8 cellular contexts compared by ENCODE assay signal in the genomic region with DNA sequence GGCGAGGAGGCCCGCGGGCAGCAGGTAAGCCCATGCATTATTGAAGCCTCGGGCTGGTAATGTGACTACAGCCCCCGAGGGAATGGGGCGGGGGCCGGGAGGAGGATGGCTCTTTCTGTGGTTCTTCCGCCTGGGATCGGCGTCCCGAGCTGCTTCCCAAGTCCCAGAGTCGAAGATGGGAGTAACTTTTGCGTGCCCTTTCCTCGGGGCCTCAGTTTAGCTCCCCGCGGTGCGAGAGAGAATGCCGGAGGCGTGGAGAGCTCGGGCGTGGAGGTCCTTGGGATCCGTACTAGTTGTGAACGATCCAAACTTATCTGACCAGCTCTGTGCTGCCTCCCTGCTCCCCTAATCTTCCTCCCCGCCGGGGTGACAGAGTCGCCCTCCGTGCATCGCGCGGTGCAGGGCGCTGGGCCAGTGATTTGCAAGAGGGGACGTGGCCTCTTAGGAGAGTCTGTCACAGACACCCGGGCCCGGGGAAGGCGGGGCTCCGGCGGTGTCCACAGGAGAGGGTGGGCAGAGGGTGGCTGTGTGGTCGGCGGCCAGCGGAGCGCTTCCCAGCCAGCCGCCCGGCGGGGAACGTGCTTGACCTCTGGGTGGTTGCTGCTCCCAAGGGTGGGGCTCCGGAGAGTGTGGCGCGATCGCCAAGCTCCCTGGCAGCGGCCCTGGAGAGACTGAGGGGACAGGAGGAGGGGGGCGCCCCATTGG. TPM values are rescaled to one million over a fixed set of nuclear protein-coding genes. Genes with fewer than 3 reads are reported as not detected.
DNase-seq lines count a peak whose midpoint lies in the region; ATAC-seq and TF ChIP-seq lines count a peak whose summit lies in the region.

No MANE protein-coding gene starts in this region.

- H3K9me3 ChIP-seq in HEK293 (ENCODE audit: control insufficient read depth, insufficient read depth, low read depth, low read length) (no peaks in the 10 kb centered on the region), upper lobe of left lung (no peaks in the 10 kb centered on the region)
- H3K9me3 ChIP-seq in naive thymus-derived CD4-positive, alpha-beta T cell (ENCODE audit: control insufficient read depth in 2 of 3, low read length in 3 of 3): no peaks in the 10 kb centered on the region

- H3K4me1 ChIP-seq in HEK293 (ENCODE audit: control insufficient read depth, insufficient read depth, low read length) (peaks cover 9% of the 10 kb centered on the region; the same call in 1 of the 2 replicates), upper lobe of left lung (peaks cover 3 to 29% (median 16%) of the 10 kb centered on the region in 4 donors)
- H3K4me1 ChIP-seq in naive thymus-derived CD4-positive, alpha-beta T cell (ENCODE audit: control insufficient read depth in 2 of 2, insufficient read depth in 2 of 2, low read length in 2 of 2): peaks cover 10 to 17% of the 10 kb centered on the region in 2 donors

- H3K4me3 Mint-ChIP-seq in naive thymus-derived CD4-positive, alpha-beta T cell: peak overlapping the region; percentile 76 to 96 (median 92)

- ATAC-seq in naive thymus-derived CD4-positive, alpha-beta T cell: peak; percentile 64
- peak; percentile 67 to 85 for ATAC-seq in upper lobe of left lung (ENCODE audit: low FRiP score in 2 of 2)

- DNase-seq in NOMO-1 treated with DMSO at 0.1 percent for 48 hours (lab: John Stamatoyannopoulos, UW; ENCODE audit: unreplicated experiment): peak; percentile 41
- DNase-seq in activated effector memory CD4-positive, alpha-beta T cell treated with Interleukin-2 at 50 U/mL for 16 hours: peak; percentile 14
- peak; percentile 54 for DNase-seq in fibroblast of the aortic adventitia (ENCODE audit: low read depth)
- DNase-seq in naive thymus-derived CD4-positive, alpha-beta T cell: peak; percentile 2 to 46 (median 27)
- peak; percentile 92 to 94 for DNase-seq in upper lobe of left lung
- DNase-seq in epidermal melanocyte (ENCODE audit: insufficient read length, low spot score): no peak

- 0 to 2% methylated on average over 11 to 51 of the region's 51 CpGs for WGBS in upper lobe of left lung, 2 donors

- peak overlapping the region in 5 of 9 donors; percentile 22 to 73 (median 60) for H3K27ac Mint-ChIP-seq in naive thymus-derived CD4-positive, alpha-beta T cell

- peaks cover 0 to 4% (median 0%) of the 10 kb centered on the region in 5 donors for H3K36me3 Mint-ChIP-seq in naive thymus-derived CD4-positive, alpha-beta T cell

- peak overlapping the region; percentile 99 for H3K27ac ChIP-seq in HEK293 (ENCODE audit: extremely low read depth, low read depth, low read length)
- H3K27ac ChIP-seq in naive thymus-derived CD4-positive, alpha-beta T cell (ENCODE audit: low read depth, low read length): no peak overlapping the region
- H3K27ac ChIP-seq in upper lobe of left lung: peak overlapping the region; percentile 95 to 96 (median 96)

- peaks cover 0 to 2% (median 0%) of the 10 kb centered on the region in 11 donors for H3K9me3 Mint-ChIP-seq in naive thymus-derived CD4-positive, alpha-beta T cell

- intact Hi-C loops in naive thymus-derived CD4-positive, alpha-beta T cell (cut with micrococcal nuclease): loop anchor here (1.0 to 5.0 kb wide), 10 partner anchors 21 to 197 kb away; partner anchors contain the start of genes SF3B5 (in 1 of the 2) and STX11 (in 1 of the 2)

- H3K27me3 Mint-ChIP-seq in naive thymus-derived CD4-positive, alpha-beta T cell: peaks cover 4 to 46% (median 18%) of the 10 kb centered on the region in 5 donors

- H3K4me3 ChIP-seq in GM08714 (ENCODE audit: low read length) (peak overlapping the region; percentile 93), HEK293 (ENCODE audit: low read depth, low read length) (peak overlapping the region; percentile 86), fibroblast of the aortic adventitia (ENCODE audit: low read depth, low read length) (peak overlapping the region; percentile 87), upper lobe of left lung (peak overlapping the region; percentile 76 to 95 (median 82))
- H3K4me3 ChIP-seq in naive thymus-derived CD4-positive, alpha-beta T cell (ENCODE audit: low read length): peak overlapping the region; percentile 85

- POLR2A ChIA-PET in HEK293 (lab: Yijun Ruan, JAX): interaction anchor here (0.7 to 2.4 kb wide), 12 partner anchors 17 to 222 kb away, joined by 3 to 28 read pairs (median 3); no protein-coding TSS in a partner anchor
- POLR2A ChIA-PET in naive thymus-derived CD4-positive, alpha-beta T cell (lab: Charles Lee): interaction anchor here (0.5 to 0.7 kb wide), 2 partner anchors 74 to 282 kb away, joined by 3 read pairs; no protein-coding TSS in a partner anchor

- TF ChIP-seq POLR2A in upper lobe of left lung (IDR thresholded peaks at IDR 0.05): peak in 1 of 4 donors; percentile 71

- peaks cover 12 to 25% (median 15%) of the 10 kb centered on the region in 7 donors for H3K4me1 Mint-ChIP-seq in naive thymus-derived CD4-positive, alpha-beta T cell

- TF ChIP-seq CTCF in HEK293 (tag by site-specific recombination; IDR thresholded peaks at IDR 0.05): peak; percentile 7; the same call in 1 of the 2 replicates
- no peak for TF ChIP-seq CTCF in fibroblast of the aortic adventitia (IDR thresholded peaks at IDR 0.05; ENCODE audit: insufficient read depth, low read length)
- TF ChIP-seq CTCF in upper lobe of left lung (IDR thresholded peaks at IDR 0.05): peak in 2 of 6 experiments; percentile 5 to 6

- H3K36me3 ChIP-seq in HEK293 (ENCODE audit: control insufficient read depth in 2 of 2, insufficient read depth in 1 of 2, low read length in 2 of 2) (no peaks in the 10 kb centered on the region; a peak in 1 of 3 replicates), upper lobe of left lung (no peaks in the 10 kb centered on the region)
- H3K36me3 ChIP-seq in naive thymus-derived CD4-positive, alpha-beta T cell (ENCODE audit: control insufficient read depth in 2 of 3, insufficient read depth in 3 of 3, low read length in 3 of 3): peaks cover 0 to 5% (median 0%) of the 10 kb centered on the region in 3 experiments

- CTCF ChIA-PET in HEK293 (lab: Yijun Ruan, JAX): interaction anchor here (0.9 to 1.8 kb wide), 9 partner anchors 12 to 196 kb away, joined by 3 to 5 read pairs (median 3); no protein-coding TSS in a partner anchor
- CTCF ChIA-PET in naive thymus-derived CD4-positive, alpha-beta T cell (lab: Charles Lee): interaction anchor here (0.7 kb wide), 1 partner anchor 56 kb away, joined by 4 read pairs; no protein-coding TSS in a partner anchor

- H3K27me3 ChIP-seq in naive thymus-derived CD4-positive, alpha-beta T cell (ENCODE audit: control insufficient read depth in 2 of 2, insufficient read depth in 2 of 2, low read length in 2 of 2): no peaks in the 10 kb centered on the region
- no peaks in the 10 kb centered on the region for H3K27me3 ChIP-seq in upper lobe of left lung

- TF ChIP-seq EP300 in upper lobe of left lung (IDR thresholded peaks at IDR 0.05): peak in 1 of 4 donors; percentile 43

TF ChIP-seq in HEK293, 187 proteins besides CTCF, POLR2A, EP300 and RAD21 (continues in another document):
- TF ChIP-seq KLF7 (tag by site-specific recombination; IDR thresholded peaks at IDR 0.05; ENCODE audit: borderline replicate concordance): peak; percentile 36; the same call in 1 of the 2 replicates
- no peak for TF ChIP-seq TCF7L2 (IDR thresholded peaks at IDR 0.05; ENCODE audit: borderline replicate concordance, low read depth, low read length)
- TF ChIP-seq ZBTB6 (tag by site-specific recombination; IDR thresholded peaks at IDR 0.05): 0 out of 2 replicates have a peak, but pooled peaks have one; percentile 24

RNA-seq across cellular contexts. Expression of gene UTRN, which starts 0.8 kb away (rescaled TPM):
- 211 and 281 TPM in 2 replicates for total RNA-seq in fibroblast of the aortic adventitia (ENCODE audit: low replicate concordance)
- 100 to 1,000 TPM; 148 to 280 (median 153) TPM for total RNA-seq in naive thymus-derived CD4-positive, alpha-beta T cell
- polyA plus RNA-seq in naive thymus-derived CD4-positive, alpha-beta T cell: 10 to 100 TPM; 46.7 to 52.1 TPM
- total RNA-seq in upper lobe of left lung: 100 to 1,000 TPM; 209 to 637 (median 340) TPM
